ENCODE assay signal across 1 cellular context in genomic region chr7:82373890-82374289, GRCh38.
TF ChIP-seq lines count a peak whose summit lies in the region.

No MANE protein-coding gene starts in this region.

TF ChIP-seq in GM23338, 12 proteins besides CTCF, POLR2A, EP300 and RAD21 (continued from another document):
- no peak for TF ChIP-seq ZNF462 (CRISPR knock-in tag; IDR thresholded peaks at IDR 0.05)
- TF ChIP-seq JUNB (IDR thresholded peaks at IDR 0.05; ENCODE audit: unreplicated experiment) = no peak
- no peak for TF ChIP-seq NANOG (IDR thresholded peaks at IDR 0.05; ENCODE audit: borderline replicate concordance)
- no peak for TF ChIP-seq CREB1 (CRISPR knock-in tag; IDR thresholded peaks at IDR 0.05; ENCODE audit: low read depth)
- TF ChIP-seq EZH2 (IDR thresholded peaks at IDR 0.05; ENCODE audit: low read depth, unreplicated experiment) = no peak
- no peak for TF ChIP-seq EZH2phosphoT487 (IDR thresholded peaks at IDR 0.05; ENCODE audit: unreplicated experiment)
- TF ChIP-seq ZNF331 (CRISPR knock-in tag; IDR thresholded peaks at IDR 0.05; ENCODE audit: low read depth) = no peak
